Comparison of ENCODE assay signal across 14 cellular contexts in the genomic region with DNA sequence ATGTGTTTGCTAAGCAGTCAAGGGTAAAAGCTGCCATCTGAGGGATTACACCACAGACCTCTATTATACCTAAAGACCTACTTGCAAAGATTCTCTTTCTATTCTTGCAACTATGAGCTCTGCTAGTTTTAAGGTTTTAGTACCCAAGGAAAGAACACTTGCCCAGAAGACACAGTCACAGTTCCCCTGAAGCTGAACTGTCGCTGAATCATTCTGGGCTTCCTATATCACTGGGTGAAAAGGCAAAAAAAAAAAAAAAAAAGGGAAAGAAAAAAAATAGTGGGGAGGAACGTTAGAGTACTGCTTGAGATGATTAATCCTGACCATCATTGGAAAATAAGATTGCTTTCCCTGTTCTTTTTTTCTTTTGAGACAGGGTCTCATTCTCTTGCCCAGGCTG. TPM values are rescaled to one million over a fixed set of nuclear protein-coding genes. Genes with fewer than 3 reads are reported as not detected.
A peak's percentile ranks its signal among the peaks of the same experiment; 100 is the strongest.
DNase-seq lines count a peak whose midpoint lies in the region; ATAC-seq, FAIRE-seq and TF ChIP-seq lines count a peak whose summit lies in the region.
"Had no signal": no experiment of that assay in that cellular context is flagged by ENCODE, and none has a peak within 500 bp of the region (broad histone marks: within the 10 kb centered on the region; RNA-seq: fewer than 3 reads in every experiment).

No MANE protein-coding gene starts in this region.

- in situ Hi-C loops in K562 (cut with MboI) = no loop called here

- intact Hi-C loops in activated CD4-positive, alpha-beta T cell treated with anti-CD3 and anti-CD28 coated beads for 36 hours (cut with DNase I, micrococcal nuclease) = loop anchor here (1.0 to 2.0 kb wide), 4 partner anchors 28 to 64 kb away; partner anchors contain the start of genes DCUN1D3 (in 1 of the 2) and LYRM1 (in 1 of the 2)
- intact Hi-C loops in K562 (cut with micrococcal nuclease) = no loop called here

- H3K4me2 ChIP-seq in K562 (ENCODE audit: insufficient read depth, low read length) (no peak overlapping the region), osteoblast (ENCODE audit: insufficient read depth, low read length) (peak overlapping the region; percentile 28)
- H3K4me2 ChIP-seq: smooth muscle cell had no signal

- peak overlapping the region; percentile 72 for H3K27ac Mint-ChIP-seq in activated CD4-positive, alpha-beta T cell treated with anti-CD3 and anti-CD28 coated beads for 36 hours
- H3K27ac Mint-ChIP-seq in progenitor cell of endocrine pancreas = no peak overlapping the region
- H3K27ac Mint-ChIP-seq: brain, immature natural killer cell had no signal

- no peak for TF ChIP-seq POLR2A in K562 (conservative IDR thresholded peaks at IDR 0.05)

- H3K9ac ChIP-seq in K562 (ENCODE audit: insufficient read depth in 1 of 2, low read depth in 2 of 2, low read length in 2 of 2) = no peak overlapping the region

- H3K27ac ChIP-seq in K562 (ENCODE audit: extremely low read depth, low read depth, low read length) (no peak overlapping the region), osteoblast (ENCODE audit: low read depth, low read length) (peak overlapping the region; percentile 33)

- TF ChIP-seq CTCF in K562 (IDR thresholded peaks at IDR 0.05 in 2 of 3, conservative IDR thresholded peaks at IDR 0.05 in 1 of 3; ENCODE audit: insufficient read depth in 2 of 3, low read depth in 1 of 3, low read length in 3 of 3) (no peak), osteoblast (IDR thresholded peaks at IDR 0.05; ENCODE audit: extremely low read depth, low read depth, low read length) (no peak), progenitor cell of endocrine pancreas (IDR thresholded peaks at IDR 0.05; ENCODE audit: unreplicated experiment) (no peak)

- POLR2A ChIA-PET in activated CD4-positive, alpha-beta T cell treated with anti-CD3 and anti-CD28 coated beads for 36 hours (lab: Charles Lee) = interaction anchor here (0.6 to 1.3 kb wide), 4 partner anchors 17 to 64 kb away, joined by 3 to 8 read pairs (median 6); partner anchors contain the start of genes DCUN1D3 and LYRM1
- POLR2A ChIA-PET in K562 (lab: Yijun Ruan, JAX) = interaction anchor here (0.6 to 1.7 kb wide), 6 partner anchors 9 to 124 kb away, joined by 3 to 7 read pairs (median 4); no protein-coding TSS in a partner anchor

- H3K36me3 ChIP-seq in MG63 (no peaks in the 10 kb centered on the region), K562 (ENCODE audit: control insufficient read depth, insufficient read depth, low read length) (no peaks in the 10 kb centered on the region), osteoblast (ENCODE audit: insufficient read depth, low read length) (no peaks in the 10 kb centered on the region)

- H3K9me1 ChIP-seq in K562 (ENCODE audit: control insufficient read depth, insufficient read depth, low read length) = no peaks in the 10 kb centered on the region

- 0% methylated on average over 2 of the region's 2 CpGs for WGBS in K562 (ENCODE audit: insufficient coverage, low coverage, missing lambda C conversion rate)

- H3K27me3 ChIP-seq in MG63 = no peaks in the 10 kb centered on the region
- peaks cover 4 to 10% of the 10 kb centered on the region in 2 experiments; a peak in 4 of 5 replicates for H3K27me3 ChIP-seq in K562 (ENCODE audit: control insufficient read depth in 2 of 2, insufficient read depth in 2 of 2, low read length in 2 of 2)
- H3K27me3 ChIP-seq in osteoblast (ENCODE audit: insufficient read depth, low read length) = no peaks in the 10 kb centered on the region

- TF ChIP-seq RAD21 in K562 (CRISPR knock-in tag; conservative IDR thresholded peaks at IDR 0.05 in 1 of 2, IDR thresholded peaks at IDR 0.05 in 1 of 2) = no peak

- ATAC-seq in activated CD4-positive, alpha-beta T cell treated with anti-CD3 and anti-CD28 coated beads for 36 hours = peak; percentile 89
- no peak for ATAC-seq in K562
- no peak for ATAC-seq in HG03432 (IDR thresholded peaks at IDR 0.05; ENCODE audit: unreplicated experiment)

- CTCF ChIA-PET in activated CD4-positive, alpha-beta T cell treated with anti-CD3 and anti-CD28 coated beads for 36 hours (lab: Charles Lee) = interaction anchor here (0.6 to 1.9 kb wide), 4 partner anchors 18 to 1725 kb away, joined by 3 to 5 read pairs (median 3); no protein-coding TSS in a partner anchor
- CTCF ChIA-PET in K562 (lab: Yijun Ruan, JAX; ENCODE audit: low intra/inter-chr PET ratio) = no interaction called here

- BruUV-seq in K562 (replicated peaks; lab: Mats Ljungman, UMichigan) = no TSS peak

- H3K4me3 Mint-ChIP-seq in activated CD4-positive, alpha-beta T cell treated with anti-CD3 and anti-CD28 coated beads for 36 hours = no peak overlapping the region
- no peak overlapping the region for H3K4me3 Mint-ChIP-seq in progenitor cell of endocrine pancreas (ENCODE audit: low read depth)
- H3K4me3 Mint-ChIP-seq: brain, immature natural killer cell had no signal

- peak; percentile 48 for DNase-seq in activated CD4-positive, alpha-beta T cell treated with anti-CD3 and anti-CD28 coated beads for 36 hours
- DNase-seq in activated CD4-positive, alpha-beta T cell treated with anti-CD3 and anti-CD28 coated beads for 4 hours = no peak
- DNase-seq in MG63 (peak; percentile 14), K562 (ENCODE audit: extremely low read depth in 1 of 4, low spot score in 3 of 4) (no peak), osteoblast (ENCODE audit: insufficient read length, low spot score, missing footprints) (peak; percentile 86), progenitor cell of endocrine pancreas (ENCODE audit: low spot score, unreplicated experiment) (no peak)
- DNase-seq in effector CD8-positive, alpha-beta T cell (lab: John Stamatoyannopoulos, UW) = no peak
- DNase-seq: activated CD4-positive, alpha-beta T cell treated with anti-CD3 and anti-CD28 coated beads, Interleukin-2, amount 50 U/mL, for 4 hours; immature natural killer cell; NCI-H345; SIG-M5 had no signal

- H3K4me1 Mint-ChIP-seq in activated CD4-positive, alpha-beta T cell treated with anti-CD3 and anti-CD28 coated beads for 36 hours = peaks cover 36% of the 10 kb centered on the region
- H3K4me1 Mint-ChIP-seq in progenitor cell of endocrine pancreas (ENCODE audit: low read depth) = no peaks in the 10 kb centered on the region
- H3K4me1 Mint-ChIP-seq: brain had no signal

- H3K4me1 ChIP-seq in K562 (replicated peaks in 1 of 2; ENCODE audit: control insufficient read depth in 2 of 2, insufficient read depth in 2 of 2, low read length in 2 of 2) (no peaks in the 10 kb centered on the region; a peak in 1 of 5 replicates), osteoblast (ENCODE audit: insufficient read depth, low read length) (peaks cover 7% of the 10 kb centered on the region)

- peak overlapping the region; percentile 4; the same call in 1 of the 2 replicates for H2AFZ ChIP-seq in K562 (ENCODE audit: low read depth, low read length)
- peak overlapping the region; percentile 67 for H2AFZ ChIP-seq in osteoblast (ENCODE audit: low read length)

- TF ChIP-seq EP300 in K562 (IDR thresholded peaks at IDR 0.05; ENCODE audit: low read length) = no peak

- no peak overlapping the region for H3K4me3 ChIP-seq in MG63
- no peak overlapping the region for H3K4me3 ChIP-seq in K562
- no peak overlapping the region for H3K4me3 ChIP-seq in osteoblast (ENCODE audit: insufficient read depth, low read length)
- H3K4me3 ChIP-seq: smooth muscle cell had no signal

- no peaks in the 10 kb centered on the region for H3K9me3 Mint-ChIP-seq in activated CD4-positive, alpha-beta T cell treated with anti-CD3 and anti-CD28 coated beads for 36 hours (ENCODE audit: low read depth)
- H3K9me3 Mint-ChIP-seq in progenitor cell of endocrine pancreas (ENCODE audit: low read depth) = no peaks in the 10 kb centered on the region
- H3K9me3 Mint-ChIP-seq: brain, immature natural killer cell had no signal

- H3K36me3 Mint-ChIP-seq in activated CD4-positive, alpha-beta T cell treated with anti-CD3 and anti-CD28 coated beads for 36 hours (ENCODE audit: low read depth) = no peaks in the 10 kb centered on the region
- no peaks in the 10 kb centered on the region for H3K36me3 Mint-ChIP-seq in progenitor cell of endocrine pancreas (ENCODE audit: insufficient read depth)
- H3K36me3 Mint-ChIP-seq: brain, immature natural killer cell had no signal

- H3K27me3 Mint-ChIP-seq in activated CD4-positive, alpha-beta T cell treated with anti-CD3 and anti-CD28 coated beads for 36 hours = peaks cover 1% of the 10 kb centered on the region
- H3K27me3 Mint-ChIP-seq in progenitor cell of endocrine pancreas = no peaks in the 10 kb centered on the region

- H4K20me1 ChIP-seq in K562 (replicated peaks; ENCODE audit: control insufficient read depth, insufficient read depth, low read length) (no peaks in the 10 kb centered on the region), osteoblast (ENCODE audit: insufficient read depth, low read length) (no peaks in the 10 kb centered on the region)

- no peaks in the 10 kb centered on the region for H3K79me2 ChIP-seq in K562 (ENCODE audit: control insufficient read depth, insufficient read depth, low read length)
- no peaks in the 10 kb centered on the region for H3K79me2 ChIP-seq in osteoblast (ENCODE audit: insufficient read depth, low read length)

- no peak for FAIRE-seq in K562 (lab: Jason Lieb, UNC)

- H3K9me3 ChIP-seq in MG63 (no peaks in the 10 kb centered on the region), K562 (replicated peaks; ENCODE audit: control insufficient read depth, insufficient read depth, low read depth, low read length) (no peaks in the 10 kb centered on the region), osteoblast (ENCODE audit: low read depth, low read length) (no peaks in the 10 kb centered on the region)

RNA-seq across cellular contexts. Expression of gene LYRM1, which starts 37.9 kb away (rescaled TPM):
- 10 to 100 TPM; 24.7 to 29.5 TPM for total RNA-seq in activated CD4-positive, alpha-beta T cell treated with anti-CD3 and anti-CD28 coated beads for 36 hours
- 65.9 and 78.8 TPM in 2 replicates for total RNA-seq in MG63 (2014; rRNA removed; shearing (Covaris generic); ENCODE audit: low replicate concordance)
- 5.6 and 11.9 TPM in 2 replicates for total RNA-seq in K562 (2011; cell fraction: chromatin; rRNA removed; ENCODE audit: low replicate concordance)
- 3.3 and 3.7 TPM in 2 replicates for total RNA-seq in K562 (2011; cell fraction: nucleolus; rRNA removed)
- total RNA-seq in K562 (2011; cell fraction: nucleoplasm; rRNA removed) = 8.4 and 14.1 TPM in 2 replicates
- 22.0 and 32.7 TPM in 2 replicates for total RNA-seq in K562 (2014; rRNA removed)
- total RNA-seq in K562 (2014; rRNA removed; fragmentation: Illumina TruSeq; extraction: Trizol) = 26.2 and 28.2 TPM in 2 replicates
- 26.0 and 26.5 TPM in 2 replicates for total RNA-seq in K562 (2015; rRNA removed; fragmentation: Illumina TruSeq; extraction: Trizol)
- total RNA-seq in K562 (2021) = 17.5 and 18.9 TPM in 2 replicates
- 26.9 and 32.7 TPM in 2 replicates for polyA plus RNA-seq in K562 (2011; rRNA removed)
- polyA plus RNA-seq in K562 (2011; cell fraction: cytosol; rRNA removed) = 9.0 and 16.7 TPM in 2 replicates
- 7.8 and 12.3 TPM in 2 replicates for polyA plus RNA-seq in K562 (2011; cell fraction: nucleus; rRNA removed)
- 24.3 and 54.4 TPM in 2 replicates for polyA plus RNA-seq in K562 (2012)
- polyA plus RNA-seq in K562 (2014; fragmentation: Illumina TruSeq; extraction: Trizol) = 36.9 and 40.2 TPM in 2 replicates
- polyA plus RNA-seq in K562 (2014; fragmentation: Nextera tagmentation; extraction: Ambion mirVana) = 10 to 100 TPM; 40.0 to 44.1 TPM
- 26.3 and 27.3 TPM in 2 replicates for polyA plus RNA-seq in K562 (2014; rRNA removed)
- polyA minus RNA-seq in K562 (2011; rRNA and poly(A)+ RNA removed) = 18.1 and 18.9 TPM in 2 replicates
- polyA minus RNA-seq in K562 (2011; cell fraction: cytosol; rRNA and poly(A)+ RNA removed) = 5.5 and 9.6 TPM in 2 replicates
- 2.6 and 5.8 TPM in 2 replicates for polyA minus RNA-seq in K562 (2011; cell fraction: nucleus; rRNA and poly(A)+ RNA removed)
- 42.7 and 44.9 TPM in 2 replicates for total RNA-seq in osteoblast
- total RNA-seq in progenitor cell of endocrine pancreas = 32.5 and 34.2 TPM in 2 replicates

RNA-seq across cellular contexts. Expression of gene DCUN1D3, which starts 38.3 kb away (rescaled TPM):
- total RNA-seq in activated CD4-positive, alpha-beta T cell treated with anti-CD3 and anti-CD28 coated beads for 36 hours = 1 to 10 TPM; 4.2 to 5.1 TPM
- total RNA-seq in MG63 (2014; rRNA removed; shearing (Covaris generic); ENCODE audit: low replicate concordance) = 15.6 and 16.8 TPM in 2 replicates
- 8.4 and 10.3 TPM in 2 replicates for total RNA-seq in K562 (2011; cell fraction: chromatin; rRNA removed; ENCODE audit: low replicate concordance)
- total RNA-seq in K562 (2011; cell fraction: nucleolus; rRNA removed) = 4.1 and 4.8 TPM in 2 replicates
- total RNA-seq in K562 (2011; cell fraction: nucleoplasm; rRNA removed) = 9.6 and 13.8 TPM in 2 replicates
- total RNA-seq in K562 (2014; rRNA removed) (2.2 TPM in 2 replicates), K562 (2014; rRNA removed; fragmentation: Illumina TruSeq; extraction: Trizol) (2.2 and 3.2 TPM in 2 replicates), K562 (2015; rRNA removed; fragmentation: Illumina TruSeq; extraction: Trizol) (2.9 and 3.5 TPM in 2 replicates), K562 (2021) (3.8 and 4.7 TPM in 2 replicates), osteoblast (26.2 and 33.7 TPM in 2 replicates), progenitor cell of endocrine pancreas (23.2 and 24.2 TPM in 2 replicates)
- polyA plus RNA-seq in K562 (2011; rRNA removed) (2.6 and 3.1 TPM in 2 replicates), K562 (2014; fragmentation: Illumina TruSeq; extraction: Trizol) (1.4 and 1.6 TPM in 2 replicates), K562 (2014; fragmentation: Nextera tagmentation; extraction: Ambion mirVana) (1 to 10 TPM; 1.0 to 1.9 TPM), K562 (2014; rRNA removed) (1.8 and 2.4 TPM in 2 replicates)
- 1.3 and 1.8 TPM in 2 replicates for polyA plus RNA-seq in K562 (2011; cell fraction: cytosol; rRNA removed)
- 5.6 and 5.7 TPM in 2 replicates for polyA plus RNA-seq in K562 (2011; cell fraction: nucleus; rRNA removed)
- 1.8 and 2.8 TPM in 2 replicates for polyA plus RNA-seq in K562 (2012)
- 5.3 and 6.9 TPM in 2 replicates for polyA minus RNA-seq in K562 (2011; rRNA and poly(A)+ RNA removed)
- polyA minus RNA-seq in K562 (2011; cell fraction: cytosol; rRNA and poly(A)+ RNA removed) = 2.7 and 3.2 TPM in 2 replicates
- 3.9 and 6.3 TPM in 2 replicates for polyA minus RNA-seq in K562 (2011; cell fraction: nucleus; rRNA and poly(A)+ RNA removed)

Comparison
In these comparisons a context has a peak if more than half of its experiments do, and no peak if none do; other contexts are left out.
1. DNase-seq: peak in activated CD4-positive, alpha-beta T cell treated with anti-CD3 and anti-CD28 coated beads for 36 hours (single experiment), MG63 (single experiment) and osteoblast (single experiment); none in activated CD4-positive, alpha-beta T cell treated with anti-CD3 and anti-CD28 coated beads for 4 hours (0 of 2), K562 (0 of 4), progenitor cell of endocrine pancreas (single experiment) and effector CD8-positive, alpha-beta T cell (single experiment).